ENCODE assay signal across 11 cellular contexts in genomic region chr17:50661348-50661747, GRCh38. TPM values are rescaled to one million over a fixed set of nuclear protein-coding genes. Genes with fewer than 3 reads are reported as not detected.
DNase-seq lines count a peak whose midpoint lies in the region; TF ChIP-seq lines count a peak whose summit lies in the region.
"Had no signal": no experiment of that assay in that cellular context is flagged by ENCODE, and none has a peak within 500 bp of the region (broad histone marks: within the 10 kb centered on the region; RNA-seq: fewer than 3 reads in every experiment).

No MANE protein-coding gene starts in this region.

- H3K9me3 ChIP-seq in ascending aorta (no peaks in the 10 kb centered on the region), mesodermal cell (ENCODE audit: control insufficient read depth, low read length) (no peaks in the 10 kb centered on the region), BE2C (no peaks in the 10 kb centered on the region)
- H3K9me3 ChIP-seq: ovary had no signal

- no peaks in the 10 kb centered on the region for H3K9me3 Mint-ChIP-seq in HFFc6

- peak; percentile 39 for DNase-seq in A172 (ENCODE audit: low spot score)
- DNase-seq in HFFc6 = no peak
- no peak for DNase-seq in ascending aorta (ENCODE audit: low spot score in 2 of 2)
- DNase-seq in SKM-1 (lab: John Stamatoyannopoulos, UW; ENCODE audit: unreplicated experiment) = no peak
- no peak for DNase-seq in NCI-H345 treated with DMSO at 0.1 percent for 48 hours (lab: John Stamatoyannopoulos, UW; ENCODE audit: unreplicated experiment)
- DNase-seq in BE2C = no peak
- DNase-seq in NCI-H2081 treated with DMSO at 0.1 percent for 48 hours (lab: John Stamatoyannopoulos, UW) = no peak
- DNase-seq: activated CD4-positive, CD25-positive, alpha-beta regulatory T cell treated with anti-CD3 and anti-CD28 coated beads, Interleukin-2, amount 50 U/mL, for 72 hours had no signal

- peaks cover 50% of the 10 kb centered on the region for H3K4me1 Mint-ChIP-seq in HFFc6 (ENCODE audit: low read depth)

- intact Hi-C loops in ascending aorta (cut with DNase I) = loop anchor here (1.0 kb wide), 1 partner anchor 22 kb away; no protein-coding TSS in a partner anchor

- H3K4me1 ChIP-seq in ascending aorta (peaks cover 18 to 37% of the 10 kb centered on the region in 2 donors), mesodermal cell (ENCODE audit: control insufficient read depth, insufficient read depth, low read length, poor library complexity, severe bottlenecking) (peaks cover 27% of the 10 kb centered on the region), BE2C (peaks cover 33% of the 10 kb centered on the region)

- H3K4me3 ChIP-seq in ascending aorta (no peak overlapping the region), mesodermal cell (ENCODE audit: extremely low read depth, insufficient read depth, low read length, poor library complexity, severe bottlenecking) (no peak overlapping the region), BE2C (ENCODE audit: low read depth, low read length) (no peak overlapping the region)
- H3K4me3 ChIP-seq: ovary had no signal

- H3K27ac ChIP-seq in ascending aorta (peak overlapping the region; percentile 76), mesodermal cell (ENCODE audit: low read depth, low read length, severe bottlenecking) (peak overlapping the region; percentile 83)
- H3K27ac ChIP-seq: brain microvascular endothelial cell, ovary had no signal

- H3K27me3 ChIP-seq in ascending aorta (no peaks in the 10 kb centered on the region), BE2C (no peaks in the 10 kb centered on the region)
- H3K27me3 ChIP-seq: brain microvascular endothelial cell, ovary had no signal

- H3K27me3 Mint-ChIP-seq in HFFc6 (ENCODE audit: insufficient read depth) = peaks cover 2% of the 10 kb centered on the region; the same call in 1 of the 2 replicates

- no peak for TF ChIP-seq CTCF in HFFc6 (IDR thresholded peaks at IDR 0.05)
- TF ChIP-seq CTCF in ascending aorta (IDR thresholded peaks at IDR 0.05) = no peak
- TF ChIP-seq CTCF in BE2C (IDR thresholded peaks at IDR 0.05; ENCODE audit: low read depth, low read length) = no peak

- WGBS in mesodermal cell (ENCODE audit: insufficient coverage in 2 of 2), 2 experiments = 68 to 81% methylated on average over 4 of the region's 5 CpGs

- H3K36me3 ChIP-seq in ascending aorta = no peaks in the 10 kb centered on the region
- H3K36me3 ChIP-seq in mesodermal cell (ENCODE audit: control insufficient read depth, insufficient read depth, low read length) = no peaks in the 10 kb centered on the region
- H3K36me3 ChIP-seq in BE2C = no peaks in the 10 kb centered on the region
- H3K36me3 ChIP-seq: brain microvascular endothelial cell, ovary had no signal

- H3K27ac Mint-ChIP-seq in HFFc6 = peak overlapping the region; percentile 96

- peak overlapping the region; percentile 71 for H3K4me3 Mint-ChIP-seq in HFFc6

- peaks cover 9% of the 10 kb centered on the region; the same call in 1 of the 2 replicates for H3K36me3 Mint-ChIP-seq in HFFc6 (ENCODE audit: low read depth)

RNA-seq across cellular contexts. Expression of gene ABCC3, which starts 26.7 kb away (rescaled TPM):
- total RNA-seq in A172 (2014; rRNA removed; shearing (Covaris generic)) = 28.1 and 35.0 TPM in 2 replicates
- 10 to 100 TPM; 18.4 to 23.6 (median 21.3) TPM for total RNA-seq in HFFc6 (2021; fragmentation: NEBNext Ultra II Directional; extraction: Animal tissue kit (Norgen Biotek cat#: 25700))
- 30.2 TPM for total RNA-seq in ascending aorta
- polyA plus RNA-seq in mesodermal cell (2013, experiment 1 of 2) = not detected
- 0.76 TPM for polyA plus RNA-seq in mesodermal cell (2013, experiment 2 of 2)
- 2.9 TPM for polyA plus RNA-seq in BE2C (2012; ENCODE audit: insufficient read depth, insufficient read length, low read depth)

RNA-seq across cellular contexts. Expression of gene ANKRD40, which starts 46.4 kb away (rescaled TPM):
- total RNA-seq in A172 (2014; rRNA removed; shearing (Covaris generic)) = 43.4 and 54.6 TPM in 2 replicates
- 10 to 100 TPM; 43.1 to 48.4 (median 46.6) TPM for total RNA-seq in HFFc6 (2021; fragmentation: NEBNext Ultra II Directional; extraction: Animal tissue kit (Norgen Biotek cat#: 25700))
- total RNA-seq in ascending aorta = 35.4 TPM
- 38.9 TPM for polyA plus RNA-seq in mesodermal cell (2013, experiment 1 of 2)
- polyA plus RNA-seq in mesodermal cell (2013, experiment 2 of 2) = 35.9 TPM
- polyA plus RNA-seq in BE2C (2012; ENCODE audit: insufficient read depth, insufficient read length, low read depth) = 32.3 TPM

RNA-seq across cellular contexts. Expression of gene LUC7L3, which starts 58.1 kb away (rescaled TPM):
- total RNA-seq in A172 (2014; rRNA removed; shearing (Covaris generic)) = 58.6 and 63.2 TPM in 2 replicates
- 10 to 100 TPM; 54.0 to 76.3 (median 59.1) TPM for total RNA-seq in HFFc6 (2021; fragmentation: NEBNext Ultra II Directional; extraction: Animal tissue kit (Norgen Biotek cat#: 25700))
- 32.0 TPM for total RNA-seq in ascending aorta
- polyA plus RNA-seq in mesodermal cell (2013, experiment 1 of 2) = 147 TPM
- 164 TPM for polyA plus RNA-seq in mesodermal cell (2013, experiment 2 of 2)
- polyA plus RNA-seq in BE2C (2012; ENCODE audit: insufficient read depth, insufficient read length, low read depth) = 137 TPM
